1 cellular context compared by ENCODE assay signal in the genomic region with DNA sequence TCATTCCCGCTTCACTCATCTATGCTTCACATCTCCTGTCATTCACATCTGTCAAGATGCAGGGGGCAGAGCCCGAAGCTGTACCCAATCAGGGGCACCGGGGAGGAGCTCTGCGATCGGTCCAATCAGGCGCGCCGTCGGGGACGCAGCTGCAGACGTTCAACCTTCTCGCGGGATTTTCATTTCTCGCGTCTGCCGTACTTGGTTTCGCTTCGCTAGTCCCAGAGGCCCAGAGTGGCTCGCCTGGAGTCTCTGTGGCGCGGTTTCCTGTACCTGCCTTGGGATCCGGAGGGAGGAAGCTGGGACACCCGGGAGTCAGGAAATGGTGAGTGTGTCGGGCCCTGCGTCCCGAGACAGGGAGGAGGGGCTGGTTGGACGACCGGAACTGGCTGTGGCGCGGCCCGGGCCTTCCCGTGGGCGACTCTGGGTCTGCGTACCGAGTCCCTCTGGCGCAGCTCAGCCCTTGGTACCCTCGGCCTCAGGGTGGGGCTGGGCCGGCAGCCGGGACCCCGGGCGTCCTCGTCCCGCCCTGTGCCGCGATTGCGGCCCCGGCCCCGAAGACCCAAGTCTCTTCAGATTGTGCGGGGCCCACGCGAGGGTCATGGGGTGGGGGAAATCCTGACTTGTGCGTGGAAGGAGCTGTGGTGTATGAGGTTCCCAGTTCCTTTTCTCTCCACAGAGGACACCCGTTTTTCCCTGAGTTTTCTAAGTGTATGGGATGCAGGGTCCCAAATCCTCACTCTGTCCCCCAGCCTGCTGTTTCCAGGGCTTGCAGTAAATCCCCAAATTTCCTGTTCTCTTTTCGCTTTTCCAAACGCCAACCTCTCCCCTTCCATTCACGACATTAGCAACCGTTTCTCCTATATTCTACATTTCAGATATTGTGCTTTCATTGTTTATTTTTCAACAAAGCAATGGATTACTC.
TF ChIP-seq lines count a peak whose summit lies in the region.

A gene (plus strand): TSS at position 215 of the 925 bp plus-strand sequence. CDS start 108 bp downstream, at position 323.

TF ChIP-seq in K562, 482 proteins besides CTCF, POLR2A, EP300 and RAD21 (continued from another document and continues in another):
- peak; percentile 68; the same call in 1 of the 2 replicates for TF ChIP-seq GABPB1 (CRISPR knock-in tag; IDR thresholded peaks at IDR 0.05)
- TF ChIP-seq NFYB (IDR thresholded peaks at IDR 0.05; ENCODE audit: extremely low read depth, insufficient read length), result peak; percentile 84
- TF ChIP-seq E2F3 (CRISPR knock-in tag; IDR thresholded peaks at IDR 0.05), result no peak
- no peak for TF ChIP-seq ZNF134 (CRISPR knock-in tag; conservative IDR thresholded peaks at IDR 0.05)
- TF ChIP-seq STAT5B (CRISPR knock-in tag; IDR thresholded peaks at IDR 0.05), result no peak
- peak; percentile 74 to 79 for TF ChIP-seq NRF1 (conservative IDR thresholded peaks at IDR 0.05 in 1 of 2, IDR thresholded peaks at IDR 0.05 in 1 of 2)
- TF ChIP-seq, protein P1, sequence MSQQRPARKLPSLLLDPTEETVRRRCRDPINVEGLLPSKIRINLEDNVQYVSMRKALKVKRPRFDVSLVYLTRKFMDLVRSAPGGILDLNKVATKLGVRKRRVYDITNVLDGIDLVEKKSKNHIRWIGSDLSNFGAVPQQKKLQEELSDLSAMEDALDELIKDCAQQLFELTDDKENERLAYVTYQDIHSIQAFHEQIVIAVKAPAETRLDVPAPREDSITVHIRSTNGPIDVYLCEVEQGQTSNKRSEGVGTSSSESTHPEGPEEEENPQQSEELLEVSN (IDR thresholded peaks at IDR 0.05; ENCODE audit: borderline replicate concordance in 1 of 2, extremely low read depth in 1 of 2, insufficient read depth in 1 of 2, insufficient read length in 1 of 2, low read depth in 1 of 2, low read length in 1 of 2, poor library complexity in 1 of 2, severe bottlenecking in 1 of 2), result peak in 1 of 2 experiments; percentile 7
- no peak for TF ChIP-seq L3MBTL2 (IDR thresholded peaks at IDR 0.05)
- TF ChIP-seq CREM (IDR thresholded peaks at IDR 0.05; ENCODE audit: low read depth), result peak; percentile 48; the same call in 1 of the 2 replicates
- TF ChIP-seq RAD51 (IDR thresholded peaks at IDR 0.05; ENCODE audit: borderline replicate concordance, low read depth), result no peak
- peak; percentile 91 for TF ChIP-seq IRF2 (CRISPR knock-in tag; IDR thresholded peaks at IDR 0.05)
- TF ChIP-seq ETV1 (tag; conservative IDR thresholded peaks at IDR 0.05; ENCODE audit: low read depth), result peak; percentile 72
- peak in 1 of 2 experiments; percentile 76; a peak in 2 of 4 replicates for TF ChIP-seq MAZ (CRISPR knock-in tag; conservative IDR thresholded peaks at IDR 0.05 in 1 of 2, IDR thresholded peaks at IDR 0.05 in 1 of 2)
- TF ChIP-seq, protein P2, sequence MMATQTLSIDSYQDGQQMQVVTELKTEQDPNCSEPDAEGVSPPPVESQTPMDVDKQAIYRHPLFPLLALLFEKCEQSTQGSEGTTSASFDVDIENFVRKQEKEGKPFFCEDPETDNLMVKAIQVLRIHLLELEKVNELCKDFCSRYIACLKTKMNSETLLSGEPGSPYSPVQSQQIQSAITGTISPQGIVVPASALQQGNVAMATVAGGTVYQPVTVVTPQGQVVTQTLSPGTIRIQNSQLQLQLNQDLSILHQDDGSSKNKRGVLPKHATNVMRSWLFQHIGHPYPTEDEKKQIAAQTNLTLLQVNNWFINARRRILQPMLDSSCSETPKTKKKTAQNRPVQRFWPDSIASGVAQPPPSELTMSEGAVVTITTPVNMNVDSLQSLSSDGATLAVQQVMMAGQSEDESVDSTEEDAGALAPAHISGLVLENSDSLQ (IDR thresholded peaks at IDR 0.05), result peak; percentile 94
- TF ChIP-seq NR2F6 (CRISPR knock-in tag; IDR thresholded peaks at IDR 0.05), result no peak
- no peak for TF ChIP-seq ZNF75A (CRISPR knock-in tag; IDR thresholded peaks at IDR 0.05)
- TF ChIP-seq DIDO1 (tag; IDR thresholded peaks at IDR 0.05; ENCODE audit: low read depth), result peak; percentile 6; the same call in 1 of the 2 replicates
- no peak for TF ChIP-seq SAFB2 (IDR thresholded peaks at IDR 0.05; ENCODE audit: borderline replicate concordance, low read depth, low read length, severe bottlenecking)
- peak; percentile 97 for TF ChIP-seq RBBP5 (IDR thresholded peaks at IDR 0.05; ENCODE audit: borderline replicate concordance, insufficient read depth, low read length, poor library complexity, severe bottlenecking)
- TF ChIP-seq, protein P3, sequence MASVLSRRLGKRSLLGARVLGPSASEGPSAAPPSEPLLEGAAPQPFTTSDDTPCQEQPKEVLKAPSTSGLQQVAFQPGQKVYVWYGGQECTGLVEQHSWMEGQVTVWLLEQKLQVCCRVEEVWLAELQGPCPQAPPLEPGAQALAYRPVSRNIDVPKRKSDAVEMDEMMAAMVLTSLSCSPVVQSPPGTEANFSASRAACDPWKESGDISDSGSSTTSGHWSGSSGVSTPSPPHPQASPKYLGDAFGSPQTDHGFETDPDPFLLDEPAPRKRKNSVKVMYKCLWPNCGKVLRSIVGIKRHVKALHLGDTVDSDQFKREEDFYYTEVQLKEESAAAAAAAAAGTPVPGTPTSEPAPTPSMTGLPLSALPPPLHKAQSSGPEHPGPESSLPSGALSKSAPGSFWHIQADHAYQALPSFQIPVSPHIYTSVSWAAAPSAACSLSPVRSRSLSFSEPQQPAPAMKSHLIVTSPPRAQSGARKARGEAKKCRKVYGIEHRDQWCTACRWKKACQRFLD (CRISPR knock-in tag; IDR thresholded peaks at IDR 0.05), result no peak
- TF ChIP-seq SMAD2 (IDR thresholded peaks at IDR 0.05; ENCODE audit: low read depth, low read length), result no peak
- peak; percentile 46; the same call in 1 of the 2 replicates for TF ChIP-seq MBD2 (IDR thresholded peaks at IDR 0.05; ENCODE audit: borderline replicate concordance, low read depth)
- TF ChIP-seq, protein P4, sequence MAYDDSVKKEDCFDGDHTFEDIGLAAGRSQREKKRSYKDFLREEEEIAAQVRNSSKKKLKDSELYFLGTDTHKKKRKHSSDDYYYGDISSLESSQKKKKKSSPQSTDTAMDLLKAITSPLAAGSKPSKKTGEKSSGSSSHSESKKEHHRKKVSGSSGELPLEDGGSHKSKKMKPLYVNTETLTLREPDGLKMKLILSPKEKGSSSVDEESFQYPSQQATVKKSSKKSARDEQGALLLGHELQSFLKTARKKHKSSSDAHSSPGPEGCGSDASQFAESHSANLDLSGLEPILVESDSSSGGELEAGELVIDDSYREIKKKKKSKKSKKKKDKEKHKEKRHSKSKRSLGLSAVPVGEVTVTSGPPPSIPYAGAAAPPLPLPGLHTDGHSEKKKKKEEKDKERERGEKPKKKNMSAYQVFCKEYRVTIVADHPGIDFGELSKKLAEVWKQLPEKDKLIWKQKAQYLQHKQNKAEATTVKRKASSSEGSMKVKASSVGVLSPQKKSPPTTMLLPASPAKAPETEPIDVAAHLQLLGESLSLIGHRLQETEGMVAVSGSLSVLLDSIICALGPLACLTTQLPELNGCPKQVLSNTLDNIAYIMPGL (CRISPR knock-in tag; IDR thresholded peaks at IDR 0.05), result no peak
- TF ChIP-seq, protein P5, sequence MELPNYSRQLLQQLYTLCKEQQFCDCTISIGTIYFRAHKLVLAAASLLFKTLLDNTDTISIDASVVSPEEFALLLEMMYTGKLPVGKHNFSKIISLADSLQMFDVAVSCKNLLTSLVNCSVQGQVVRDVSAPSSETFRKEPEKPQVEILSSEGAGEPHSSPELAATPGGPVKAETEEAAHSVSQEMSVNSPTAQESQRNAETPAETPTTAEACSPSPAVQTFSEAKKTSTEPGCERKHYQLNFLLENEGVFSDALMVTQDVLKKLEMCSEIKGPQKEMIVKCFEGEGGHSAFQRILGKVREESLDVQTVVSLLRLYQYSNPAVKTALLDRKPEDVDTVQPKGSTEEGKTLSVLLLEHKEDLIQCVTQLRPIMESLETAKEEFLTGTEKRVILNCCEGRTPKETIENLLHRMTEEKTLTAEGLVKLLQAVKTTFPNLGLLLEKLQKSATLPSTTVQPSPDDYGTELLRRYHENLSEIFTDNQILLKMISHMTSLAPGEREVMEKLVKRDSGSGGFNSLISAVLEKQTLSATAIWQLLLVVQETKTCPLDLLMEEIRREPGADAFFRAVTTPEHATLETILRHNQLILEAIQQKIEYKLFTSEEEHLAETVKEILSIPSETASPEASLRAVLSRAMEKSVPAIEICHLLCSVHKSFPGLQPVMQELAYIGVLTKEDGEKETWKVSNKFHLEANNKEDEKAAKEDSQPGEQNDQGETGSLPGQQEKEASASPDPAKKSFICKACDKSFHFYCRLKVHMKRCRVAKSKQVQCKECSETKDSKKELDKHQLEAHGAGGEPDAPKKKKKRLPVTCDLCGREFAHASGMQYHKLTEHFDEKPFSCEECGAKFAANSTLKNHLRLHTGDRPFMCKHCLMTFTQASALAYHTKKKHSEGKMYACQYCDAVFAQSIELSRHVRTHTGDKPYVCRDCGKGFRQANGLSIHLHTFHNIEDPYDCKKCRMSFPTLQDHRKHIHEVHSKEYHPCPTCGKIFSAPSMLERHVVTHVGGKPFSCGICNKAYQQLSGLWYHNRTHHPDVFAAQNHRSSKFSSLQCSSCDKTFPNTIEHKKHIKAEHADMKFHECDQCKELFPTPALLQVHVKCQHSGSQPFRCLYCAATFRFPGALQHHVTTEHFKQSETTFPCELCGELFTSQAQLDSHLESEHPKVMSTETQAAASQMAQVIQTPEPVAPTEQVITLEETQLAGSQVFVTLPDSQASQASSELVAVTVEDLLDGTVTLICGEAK (IDR thresholded peaks at IDR 0.05), result peak; percentile 83
- TF ChIP-seq, protein P5 (CRISPR knock-in tag; IDR thresholded peaks at IDR 0.05), result no peak
- TF ChIP-seq HNRNPUL1 (IDR thresholded peaks at IDR 0.05; ENCODE audit: low read length), result no peak
- TF ChIP-seq, protein P6, sequence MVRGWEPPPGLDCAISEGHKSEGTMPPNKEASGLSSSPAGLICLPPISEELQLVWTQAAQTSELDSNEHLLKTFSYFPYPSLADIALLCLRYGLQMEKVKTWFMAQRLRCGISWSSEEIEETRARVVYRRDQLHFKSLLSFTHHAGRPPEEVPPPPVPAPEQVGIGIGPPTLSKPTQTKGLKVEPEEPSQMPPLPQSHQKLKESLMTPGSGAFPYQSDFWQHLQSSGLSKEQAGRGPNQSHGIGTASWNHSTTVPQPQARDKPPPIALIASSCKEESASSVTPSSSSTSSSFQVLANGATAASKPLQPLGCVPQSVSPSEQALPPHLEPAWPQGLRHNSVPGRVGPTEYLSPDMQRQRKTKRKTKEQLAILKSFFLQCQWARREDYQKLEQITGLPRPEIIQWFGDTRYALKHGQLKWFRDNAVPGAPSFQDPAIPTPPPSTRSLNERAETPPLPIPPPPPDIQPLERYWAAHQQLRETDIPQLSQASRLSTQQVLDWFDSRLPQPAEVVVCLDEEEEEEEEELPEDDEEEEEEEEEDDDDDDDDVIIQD (CRISPR knock-in tag; IDR thresholded peaks at IDR 0.05), result no peak
- TF ChIP-seq HDAC1 (IDR thresholded peaks at IDR 0.05), result peak in 1 of 2 experiments; percentile 33; a peak in 1 of 4 replicates
- TF ChIP-seq, protein P7, sequence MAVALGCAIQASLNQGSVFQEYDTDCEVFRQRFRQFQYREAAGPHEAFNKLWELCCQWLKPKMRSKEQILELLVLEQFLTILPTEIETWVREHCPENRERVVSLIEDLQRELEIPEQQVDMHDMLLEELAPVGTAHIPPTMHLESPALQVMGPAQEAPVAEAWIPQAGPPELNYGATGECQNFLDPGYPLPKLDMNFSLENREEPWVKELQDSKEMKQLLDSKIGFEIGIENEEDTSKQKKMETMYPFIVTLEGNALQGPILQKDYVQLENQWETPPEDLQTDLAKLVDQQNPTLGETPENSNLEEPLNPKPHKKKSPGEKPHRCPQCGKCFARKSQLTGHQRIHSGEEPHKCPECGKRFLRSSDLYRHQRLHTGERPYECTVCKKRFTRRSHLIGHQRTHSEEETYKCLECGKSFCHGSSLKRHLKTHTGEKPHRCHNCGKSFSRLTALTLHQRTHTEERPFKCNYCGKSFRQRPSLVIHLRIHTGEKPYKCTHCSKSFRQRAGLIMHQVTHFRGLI (CRISPR knock-in tag; IDR thresholded peaks at IDR 0.05), result no peak
- TF ChIP-seq HCFC1 (IDR thresholded peaks at IDR 0.05; ENCODE audit: low read depth, low read length), result peak; percentile 55
- no peak for TF ChIP-seq ZNF695 (CRISPR knock-in tag; IDR thresholded peaks at IDR 0.05)
- TF ChIP-seq RBFOX2 (IDR thresholded peaks at IDR 0.05; ENCODE audit: low read depth, low read length), result peak; percentile 82
- no peak for TF ChIP-seq ZKSCAN8 (CRISPR knock-in tag; IDR thresholded peaks at IDR 0.05)
- no peak for TF ChIP-seq MYBL2 (IDR thresholded peaks at IDR 0.05; ENCODE audit: low read depth)
- TF ChIP-seq MYBL2 (CRISPR knock-in tag; IDR thresholded peaks at IDR 0.05; ENCODE audit: borderline replicate concordance), result no peak
- TF ChIP-seq ASH1L (IDR thresholded peaks at IDR 0.05; ENCODE audit: borderline replicate concordance, low read depth, partially characterized antibody), result no peak
- no peak for TF ChIP-seq KDM4B (IDR thresholded peaks at IDR 0.05; ENCODE audit: borderline replicate concordance in 2 of 2, low read depth in 1 of 2)
- TF ChIP-seq, protein P8, sequence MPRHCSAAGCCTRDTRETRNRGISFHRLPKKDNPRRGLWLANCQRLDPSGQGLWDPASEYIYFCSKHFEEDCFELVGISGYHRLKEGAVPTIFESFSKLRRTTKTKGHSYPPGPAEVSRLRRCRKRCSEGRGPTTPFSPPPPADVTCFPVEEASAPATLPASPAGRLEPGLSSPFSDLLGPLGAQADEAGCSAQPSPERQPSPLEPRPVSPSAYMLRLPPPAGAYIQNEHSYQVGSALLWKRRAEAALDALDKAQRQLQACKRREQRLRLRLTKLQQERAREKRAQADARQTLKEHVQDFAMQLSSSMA (CRISPR knock-in tag; IDR thresholded peaks at IDR 0.05), result no peak
